ENCODE assay signal across 8 cellular contexts in the genomic region with DNA sequence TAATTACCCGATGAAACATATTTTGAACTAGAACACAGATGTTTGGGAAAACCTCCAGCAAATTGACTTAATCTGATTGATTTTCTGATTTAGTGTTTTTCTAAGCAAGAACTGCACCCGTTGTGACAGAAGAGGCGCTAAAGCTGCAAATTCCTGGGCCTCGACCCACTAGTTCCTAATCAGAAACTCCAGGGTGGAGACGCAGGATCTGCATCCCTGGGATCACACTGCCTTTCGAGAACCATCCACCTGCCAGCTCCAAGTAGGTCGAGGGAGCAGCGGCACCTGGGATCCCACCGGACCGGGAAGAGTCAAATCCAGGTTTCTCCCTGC.
A peak's percentile ranks its signal among the peaks of the same experiment; 100 is the strongest.
DNase-seq lines count a peak whose midpoint lies in the region; ATAC-seq and TF ChIP-seq lines count a peak whose summit lies in the region.

No MANE protein-coding gene starts in this region.

- no peak for TF ChIP-seq EP300 in gastroesophageal sphincter (IDR thresholded peaks at IDR 0.05)

- H3K36me3 ChIP-seq in SJCRH30 (no peaks in the 10 kb centered on the region), gastroesophageal sphincter (no peaks in the 10 kb centered on the region), rectal smooth muscle tissue (ENCODE audit: control insufficient read depth, insufficient read depth, low read length) (no peaks in the 10 kb centered on the region)

- no peak for TF ChIP-seq POLR2A in gastroesophageal sphincter (IDR thresholded peaks at IDR 0.05)

- TF ChIP-seq CTCF in AG04449 (IDR thresholded peaks at IDR 0.05; ENCODE audit: insufficient read depth, low read length, missing control alignments): no peak
- TF ChIP-seq CTCF in gastroesophageal sphincter (IDR thresholded peaks at IDR 0.05): no peak

- H3K27me3 ChIP-seq in SJCRH30 (no peaks in the 10 kb centered on the region; the same call in 1 of the 2 replicates), gastroesophageal sphincter (no peaks in the 10 kb centered on the region), rectal smooth muscle tissue (ENCODE audit: control insufficient read depth, insufficient read depth, low read length) (no peaks in the 10 kb centered on the region)

- CTCF ChIA-PET in AG04449 (lab: Yijun Ruan, JAX): interaction anchor here (0.7 to 4.3 kb wide), 14 partner anchors 8 to 1306 kb away, joined by 3 to 47 read pairs (median 4); no protein-coding TSS in a partner anchor

- H3K4me1 ChIP-seq in SJCRH30: no peaks in the 10 kb centered on the region
- H3K4me1 ChIP-seq in gastroesophageal sphincter: peaks cover 0 to 17% (median 5%) of the 10 kb centered on the region in 3 donors
- no peaks in the 10 kb centered on the region for H3K4me1 ChIP-seq in rectal smooth muscle tissue (ENCODE audit: control insufficient read depth, insufficient read depth, low read length)

- H3K9ac ChIP-seq in rectal smooth muscle tissue (ENCODE audit: low read length): no peak overlapping the region

- H3K27ac ChIP-seq in SJCRH30 (no peak overlapping the region), gastroesophageal sphincter (peak overlapping the region in 3 of 4 donors; percentile 88 to 90 (median 88)), rectal smooth muscle tissue (ENCODE audit: low read depth, low read length) (no peak overlapping the region)

- WGBS in gastroesophageal sphincter (ENCODE audit: low coverage in 1 of 2), 2 donors: 9 to 13% methylated on average over 5 to 6 of the region's 10 CpGs

- DNase-seq in AG04449 (ENCODE audit: low read depth, low spot score): no peak
- no peak for DNase-seq in SJCRH30
- DNase-seq in HuH-7.5 (ENCODE audit: low spot score): no peak
- DNase-seq in SIG-M5 (lab: John Stamatoyannopoulos, UW): no peak
- DNase-seq in NCI-H2171 (lab: John Stamatoyannopoulos, UW): no peak

- no peaks in the 10 kb centered on the region for H3K9me3 ChIP-seq in SJCRH30 (replicated peaks)
- H3K9me3 ChIP-seq in gastroesophageal sphincter: no peaks in the 10 kb centered on the region

- ATAC-seq in GM21619 (IDR thresholded peaks at IDR 0.05; ENCODE audit: unreplicated experiment) (peak; percentile 6), gastroesophageal sphincter (peak; percentile 16)

- H3K4me3 ChIP-seq in AG04449 (ENCODE audit: low read depth, low read length) (peak overlapping the region; percentile 75), SJCRH30 (peak overlapping the region; percentile 68), gastroesophageal sphincter (peak overlapping the region; percentile 39 to 71), rectal smooth muscle tissue (ENCODE audit: low read length) (peak overlapping the region; percentile 75)

- POLR2A ChIA-PET in AG04449 (lab: Yijun Ruan, JAX): no interaction called here

Comparison
In these comparisons a context has a peak if more than half of its experiments do, and no peak if none do; other contexts are left out.
1. H3K27ac ChIP-seq: peak in gastroesophageal sphincter (3 of 4); none in SJCRH30 (single experiment) and rectal smooth muscle tissue (single experiment).
2. Peak in every context shown above with its lines, with median percentiles within 50 percentile points of each other: H3K4me3 ChIP-seq.